Comparison of ENCODE assay signal across 1 cellular context in genomic region chr4:52100062-52100461, GRCh38.
TF ChIP-seq lines count a peak whose summit lies in the region.

No MANE protein-coding gene starts in this region.

TF ChIP-seq in SK-N-SH, 30 proteins besides CTCF, POLR2A, EP300 and RAD21 (continued from another document):
- TF ChIP-seq REST (IDR thresholded peaks at IDR 0.05; ENCODE audit: low read depth, low read length) (no peak), GABPA (IDR thresholded peaks at IDR 0.05; ENCODE audit: low read depth) (no peak), TEAD4 (IDR thresholded peaks at IDR 0.05; ENCODE audit: borderline replicate concordance, insufficient read depth) (no peak), FOXM1 (IDR thresholded peaks at IDR 0.05; ENCODE audit: low read depth) (no peak)
